Comparison of ENCODE assay signal across 1 cellular context in genomic region chr11:90134420-90135003, GRCh38.
TF ChIP-seq lines count a peak whose summit lies in the region.

Gene NAALAD2, plus strand, starts transcription at chr11:90134663. Its CDS starts 96 bp downstream, at chr11:90134759.

TF ChIP-seq in HEK293, 187 proteins besides CTCF, POLR2A, EP300 and RAD21 (continued from another document):
- TF ChIP-seq ZNF398 (tag by site-specific recombination; IDR thresholded peaks at IDR 0.05) = no peak
- TF ChIP-seq KLF7 (tag by site-specific recombination; IDR thresholded peaks at IDR 0.05; ENCODE audit: borderline replicate concordance) = no peak
- TF ChIP-seq ZNF366 (tag by site-specific recombination; conservative IDR thresholded peaks at IDR 0.05) = 0 out of 2 replicates have a peak, but pooled peaks have one; percentile 15
- TF ChIP-seq ZSCAN30 (tag by site-specific recombination; IDR thresholded peaks at IDR 0.05) = no peak
- peak; percentile 35; the same call in 1 of the 2 replicates for TF ChIP-seq ZSCAN16 (tag by site-specific recombination; IDR thresholded peaks at IDR 0.05)
- peak; percentile 61 for TF ChIP-seq ZIC2 (tag by site-specific recombination; IDR thresholded peaks at IDR 0.05)
- TF ChIP-seq ZBTB20 (tag by site-specific recombination; IDR thresholded peaks at IDR 0.05) = peak; percentile 50; the same call in 1 of the 2 replicates
- TF ChIP-seq ZNF626 (tag by site-specific recombination; IDR thresholded peaks at IDR 0.05) = no peak
- peak; percentile 75; the same call in 1 of the 2 replicates for TF ChIP-seq GLIS2 (tag by site-specific recombination; IDR thresholded peaks at IDR 0.05)
- TF ChIP-seq ZNF654 (tag by site-specific recombination; IDR thresholded peaks at IDR 0.05; ENCODE audit: low read depth) = no peak
- TF ChIP-seq ZEB2 (tag by site-specific recombination; IDR thresholded peaks at IDR 0.05) = 0 out of 2 replicates have a peak, but pooled peaks have one; percentile 15
- peak; percentile 43; the same call in 1 of the 2 replicates for TF ChIP-seq ZNF335 (tag by site-specific recombination; conservative IDR thresholded peaks at IDR 0.05)
- TF ChIP-seq KLF1 (tag by site-specific recombination; IDR thresholded peaks at IDR 0.05) = 0 out of 2 replicates have a peak, but pooled peaks have one; percentile 15
- peak; percentile 76 for TF ChIP-seq GLIS1 (tag by site-specific recombination; IDR thresholded peaks at IDR 0.05)
- peak; percentile 19 for TF ChIP-seq ZBTB26 (tag by site-specific recombination; optimal IDR thresholded peaks at IDR 0.05)
- no peak for TF ChIP-seq KLF10 (tag by site-specific recombination; IDR thresholded peaks at IDR 0.05)
- TF ChIP-seq PATZ1 (tag by site-specific recombination; IDR thresholded peaks at IDR 0.05) = 0 out of 2 replicates have a peak, but pooled peaks have one; percentile 31
- TF ChIP-seq ZNF488 (tag by site-specific recombination; IDR thresholded peaks at IDR 0.05) = no peak
- TF ChIP-seq ZNF544 (tag by site-specific recombination; IDR thresholded peaks at IDR 0.05) = no peak
- peak; percentile 43 for TF ChIP-seq PRDM10 (tag by site-specific recombination; IDR thresholded peaks at IDR 0.05)
- TF ChIP-seq ZNF114 (tag by site-specific recombination; IDR thresholded peaks at IDR 0.05) = no peak
- peak; percentile 35; the same call in 1 of the 2 replicates for TF ChIP-seq SP3 (tag by site-specific recombination; IDR thresholded peaks at IDR 0.05)
- TF ChIP-seq ZNF518A (tag by site-specific recombination; conservative IDR thresholded peaks at IDR 0.05; ENCODE audit: low read depth) = peak; percentile 59
- TF ChIP-seq ZBTB17 (tag by site-specific recombination; IDR thresholded peaks at IDR 0.05) = peak; percentile 40; the same call in 1 of the 2 replicates
- TF ChIP-seq ZBTB11 (tag by site-specific recombination; conservative IDR thresholded peaks at IDR 0.05; ENCODE audit: low read depth) = peak; percentile 40; the same call in 1 of the 2 replicates
